In genomic region chr12:68932701-68933563, GRCh38 we compare ENCODE assay signal across 8 cellular contexts. TPM values are rescaled to one million over a fixed set of nuclear protein-coding genes. Genes with fewer than 3 reads are reported as not detected.
A peak's percentile ranks its signal among the peaks of the same experiment; 100 is the strongest.
DNase-seq lines count a peak whose midpoint lies in the region; ATAC-seq and TF ChIP-seq lines count a peak whose summit lies in the region.

TSS of gene CPM (minus strand) at chr12:68933171. CDS start at chr12:68932837, 334 bp downstream.

- H3K9me3 Mint-ChIP-seq in endothelial cell (ENCODE audit: unreplicated experiment): no peaks in the 10 kb centered on the region

- TF ChIP-seq CTCF in endothelial cell (IDR thresholded peaks at IDR 0.05; ENCODE audit: unreplicated experiment): no peak

- no peak within 1 kb of the TSS for H3K27ac Mint-ChIP-seq in endothelial cell (ENCODE audit: unreplicated experiment)

- no peaks in the 10 kb centered on the region for H3K36me3 Mint-ChIP-seq in endothelial cell (ENCODE audit: low read depth, unreplicated experiment)

- H3K27me3 Mint-ChIP-seq in endothelial cell (ENCODE audit: unreplicated experiment): peaks cover 8% of the 10 kb centered on the region

- peak; percentile 92 for ATAC-seq in HG02973 (IDR thresholded peaks at IDR 0.05; ENCODE audit: unreplicated experiment)

- peaks cover 22% of the 10 kb centered on the region for H3K4me1 Mint-ChIP-seq in endothelial cell (ENCODE audit: unreplicated experiment)

- H3K4me3 Mint-ChIP-seq in endothelial cell (ENCODE audit: unreplicated experiment): peak within 1 kb of the TSS; percentile 84

- peak; percentile 42 to 65 for DNase-seq in NCI-H2081 (lab: John Stamatoyannopoulos, UW)
- DNase-seq in NCI-H2081 treated with DMSO at 0.1 percent for 48 hours (lab: John Stamatoyannopoulos, UW): no peak
- DNase-seq in NCI-H69 (lab: John Stamatoyannopoulos, UW): peak; percentile 74
- peak; percentile 4 for DNase-seq in activated CD8-positive, alpha-beta memory T cell treated with anti-CD3 and anti-CD28 coated beads, Interleukin-2, amount 50 U/mL, for 1 hour (ENCODE audit: extremely low read depth)
- peak; percentile 49 for DNase-seq in endothelial cell (ENCODE audit: low spot score)
- DNase-seq in midbrain (lab: John Stamatoyannopoulos, UW): peak; percentile 81
- DNase-seq in stimulated activated CD8-positive, alpha-beta memory T cell treated with anti-CD3 and anti-CD28 coated beads, Interleukin-15, amount 100 ng/mL, for 24 hours (ENCODE audit: low read depth): peak; percentile 44

RNA-seq across cellular contexts. Expression of gene CPM, which starts in this region (rescaled TPM):
- total RNA-seq in endothelial cell (ENCODE audit: unreplicated experiment): 3.6 TPM
